15 cellular contexts compared by ENCODE assay signal in genomic region chr11:125410091-125410490, GRCh38.
DNase-seq lines count a peak whose midpoint lies in the region; ATAC-seq and TF ChIP-seq lines count a peak whose summit lies in the region.
"Had no signal": no experiment of that assay in that cellular context is flagged by ENCODE, and none has a peak within 500 bp of the region (broad histone marks: within the 10 kb centered on the region; RNA-seq: fewer than 3 reads in every experiment).

No MANE protein-coding gene starts in this region.

- H3K23ac ChIP-seq in mesendoderm (ENCODE audit: low read length), result no peak overlapping the region
- H3K23ac ChIP-seq in neuronal stem cell (ENCODE audit: low read depth, low read length, poor library complexity), result no peak overlapping the region

- H3K79me2 ChIP-seq in mesendoderm (ENCODE audit: control insufficient read depth, insufficient read depth, low read length), result no peaks in the 10 kb centered on the region

- H3K4me1 ChIP-seq in mesendoderm (ENCODE audit: control insufficient read depth, low read depth, low read length) (peaks cover 2% of the 10 kb centered on the region), neuronal stem cell (ENCODE audit: control insufficient read depth in 2 of 2, insufficient read depth in 1 of 2, low read depth in 1 of 2, low read length in 2 of 2) (peaks cover 2 to 24% of the 10 kb centered on the region in 2 donors)

- ATAC-seq in GM18907 (IDR thresholded peaks at IDR 0.05; ENCODE audit: unreplicated experiment), result no peak
- ATAC-seq: activated naive CD8-positive, alpha-beta T cell treated with anti-CD3 and anti-CD28 coated beads, Interleukin-2, amount 50 U/mL, for 24 hours; activated T-cell treated with anti-CD3 and anti-CD28 coated beads, Interleukin-2, amount 50 U/mL, for 4 hours had no signal

- no peak overlapping the region for H3K4ac ChIP-seq in mesendoderm (ENCODE audit: low read depth, low read length)
- H3K4ac ChIP-seq in neuronal stem cell (ENCODE audit: low read length), result no peak overlapping the region

- H3K4me2 ChIP-seq in mesendoderm (ENCODE audit: low read length), result no peak overlapping the region
- H3K4me2 ChIP-seq in neuronal stem cell (ENCODE audit: insufficient read depth, low read length, poor library complexity, severe bottlenecking), result no peak overlapping the region

- H2BK5ac ChIP-seq in mesendoderm (ENCODE audit: low read length) (no peak overlapping the region), neuronal stem cell (ENCODE audit: low read length) (no peak overlapping the region)

- H2BK15ac ChIP-seq in mesendoderm (replicated peaks; ENCODE audit: low read depth) (no peak overlapping the region), neuronal stem cell (ENCODE audit: low read length) (no peak overlapping the region)

- no peaks in the 10 kb centered on the region for H3K36me3 ChIP-seq in mesendoderm (ENCODE audit: control insufficient read depth, insufficient read depth, low read length)
- peaks cover 4 to 66% of the 10 kb centered on the region in 2 donors for H3K36me3 ChIP-seq in neuronal stem cell (replicated peaks in 1 of 2; ENCODE audit: control insufficient read depth in 2 of 2, insufficient read depth in 2 of 2, low read length in 2 of 2)

- no peak overlapping the region for H4K91ac ChIP-seq in neuronal stem cell (ENCODE audit: low read depth, low read length, poor library complexity)

- no CpG with 5 or more reads among the region's 12 CpGs for WGBS in mesendoderm (ENCODE audit: extremely low coverage, insufficient coverage, low lambda C conversion rate)
- WGBS in neuronal stem cell (ENCODE audit: extremely low coverage in 2 of 2, insufficient read length in 2 of 2, insufficient replicate concordance in 1 of 2), 2 donors, result no CpG with 5 or more reads among the region's 12 CpGs

- H2BK120ac ChIP-seq in mesendoderm (ENCODE audit: low read depth, low read length) (no peak overlapping the region), neuronal stem cell (ENCODE audit: low read depth, low read length) (no peak overlapping the region)

- H3K56ac ChIP-seq in mesendoderm (ENCODE audit: low read length), result no peak overlapping the region

- no peak overlapping the region for H2AFZ ChIP-seq in neuronal stem cell (ENCODE audit: low read length)

- H3K27ac ChIP-seq in mesendoderm (ENCODE audit: low read depth, low read length) (no peak overlapping the region), neuronal stem cell (replicated peaks; ENCODE audit: low read length) (no peak overlapping the region)

- no peak overlapping the region for H4K8ac ChIP-seq in mesendoderm (ENCODE audit: low read depth, low read length)
- H4K8ac ChIP-seq in neuronal stem cell (ENCODE audit: low read depth, low read length), result no peak overlapping the region

- H2AK5ac ChIP-seq in mesendoderm (ENCODE audit: low read length) (no peak overlapping the region), neuronal stem cell (ENCODE audit: low read depth, low read length) (no peak overlapping the region)

- no peak overlapping the region for H3K9ac ChIP-seq in mesendoderm (ENCODE audit: low read length)
- H3K9ac ChIP-seq in neuronal stem cell (ENCODE audit: low read depth, low read length, poor library complexity), result no peak overlapping the region

- H3K14ac ChIP-seq in neuronal stem cell (ENCODE audit: low read length), result no peak overlapping the region

- no peaks in the 10 kb centered on the region for H3K79me1 ChIP-seq in mesendoderm (ENCODE audit: low read length)
- H3K79me1 ChIP-seq in neuronal stem cell (ENCODE audit: low read depth, low read length), result no peaks in the 10 kb centered on the region

- peak; percentile 6 for DNase-seq in ELR (ENCODE audit: low read depth)
- peak; percentile 72 to 89 for DNase-seq in NCI-H526 (lab: John Stamatoyannopoulos, UW)
- peak; percentile 8 to 35 for DNase-seq in cardiac fibroblast (ENCODE audit: low read depth in 2 of 2)
- DNase-seq in mesendoderm, result peak; percentile 98
- DNase-seq in neuronal stem cell (ENCODE audit: low spot score), result no peak
- DNase-seq in HuH-7 (ENCODE audit: low spot score), result no peak
- DNase-seq in NCI-H2171 treated with DMSO at 0.1 percent for 48 hours (lab: John Stamatoyannopoulos, UW), result no peak
- DNase-seq: activated CD4-positive, alpha-beta T cell treated with anti-CD3 and anti-CD28 coated beads, Interleukin-2, amount 50 U/mL, for 4 hours; activated naive CD8-positive, alpha-beta T cell treated with anti-CD3 and anti-CD28 coated beads, Interleukin-2, amount 50 U/mL, for 24 hours; activated T-cell treated with anti-CD3 and anti-CD28 coated beads, Interleukin-2, amount 50 U/mL, for 4 hours; foreskin fibroblast; MM.1S; NCI-H187 treated with DMSO at 0.1 percent for 48 hours; NCI-H510A had no signal

- H3K18ac ChIP-seq in mesendoderm (ENCODE audit: low read length) (no peak overlapping the region), neuronal stem cell (ENCODE audit: low read length) (no peak overlapping the region)

- H3K9me3 ChIP-seq in neuronal stem cell (replicated peaks in 1 of 2; ENCODE audit: control insufficient read depth in 2 of 2, insufficient read depth in 1 of 2, low read depth in 1 of 2, low read length in 2 of 2), result no peaks in the 10 kb centered on the region

- no peak for TF ChIP-seq CTCF in cardiac fibroblast (IDR thresholded peaks at IDR 0.05; ENCODE audit: low read depth, low read length)

- H3K4me3 ChIP-seq in cardiac fibroblast (replicated peaks in 1 of 2; ENCODE audit: low read depth in 2 of 2, low read length in 2 of 2) (no peak overlapping the region), mesendoderm (ENCODE audit: low read length) (no peak overlapping the region), neuronal stem cell (ENCODE audit: low read length in 2 of 2) (no peak overlapping the region)

- H3K27me3 ChIP-seq in mesendoderm (ENCODE audit: insufficient read depth, low read length, poor library complexity), result no peaks in the 10 kb centered on the region
- no peaks in the 10 kb centered on the region for H3K27me3 ChIP-seq in neuronal stem cell (ENCODE audit: control insufficient read depth in 3 of 3, insufficient read depth in 3 of 3, low read depth in 1 of 3, low read length in 3 of 3)

- H2BK12ac ChIP-seq in neuronal stem cell (ENCODE audit: low read length), result no peak overlapping the region

- no peak overlapping the region for H4K5ac ChIP-seq in mesendoderm (ENCODE audit: low read length)

Comparison
In these comparisons a context has a peak if more than half of its experiments do, and no peak if none do; other contexts are left out.
1. DNase-seq: peak in ELR (single experiment), NCI-H526 (2 of 2), cardiac fibroblast (2 of 2) and mesendoderm (single experiment); none in neuronal stem cell (single experiment), HuH-7 (single experiment) and NCI-H2171 treated with DMSO at 0.1 percent for 48 hours (single experiment).